ENCODE assay signal across 1 cellular context in the genomic region with DNA sequence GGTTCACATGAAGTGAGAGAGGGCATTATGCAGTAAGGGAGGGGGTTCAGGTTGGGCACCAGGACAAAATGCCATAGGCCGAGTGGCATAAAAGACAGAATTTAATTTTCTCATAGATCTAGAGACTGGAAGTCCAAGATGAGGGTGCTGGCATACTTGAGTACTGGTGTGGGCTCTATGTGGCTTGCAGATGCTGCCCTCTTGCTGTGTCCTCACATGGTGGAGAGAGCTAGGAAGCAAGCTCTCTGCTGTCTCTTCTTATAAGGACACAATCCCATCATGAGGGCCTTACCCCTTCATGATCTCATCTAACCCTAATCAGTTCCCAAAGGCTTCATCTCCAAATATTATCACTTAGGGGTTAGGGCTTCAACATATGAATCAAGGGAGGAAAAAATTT.
TF ChIP-seq lines count a peak whose summit lies in the region.

No MANE protein-coding gene starts in this region.

TF ChIP-seq in HepG2, 621 proteins besides CTCF, POLR2A, EP300 and RAD21 (continued from another document):
- TF ChIP-seq, protein P1, sequence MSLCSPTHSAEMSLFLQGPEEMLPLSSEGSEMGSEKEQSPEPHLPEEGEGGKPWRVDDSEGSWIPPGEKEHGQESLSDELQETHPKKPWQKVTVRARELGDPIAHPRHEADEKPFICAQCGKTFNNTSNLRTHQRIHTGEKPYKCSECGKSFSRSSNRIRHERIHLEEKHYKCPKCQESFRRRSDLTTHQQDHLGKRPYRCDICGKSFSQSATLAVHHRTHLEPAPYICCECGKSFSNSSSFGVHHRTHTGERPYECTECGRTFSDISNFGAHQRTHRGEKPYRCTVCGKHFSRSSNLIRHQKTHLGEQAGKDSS (CRISPR knock-in tag; IDR thresholded peaks at IDR 0.05; ENCODE audit: borderline replicate concordance, low read depth), result no peak
- TF ChIP-seq ZNF598 (CRISPR knock-in tag; IDR thresholded peaks at IDR 0.05; ENCODE audit: borderline replicate concordance) (no peak), SNRNP70 (IDR thresholded peaks at IDR 0.05; ENCODE audit: low read depth, low read length) (no peak), ATF1 (CRISPR knock-in tag; IDR thresholded peaks at IDR 0.05) (no peak), TAF1 (CRISPR knock-in tag; IDR thresholded peaks at IDR 0.05) (no peak)
TF ChIP-seq in HepG2: peak in this region for 0.
